30 cellular contexts compared by ENCODE assay signal in genomic region chr6:89406157-89406556, GRCh38. TPM values are rescaled to one million over a fixed set of nuclear protein-coding genes. Genes with fewer than 3 reads are reported as not detected.
DNase-seq lines count a peak whose midpoint lies in the region; ATAC-seq and TF ChIP-seq lines count a peak whose summit lies in the region.
"Had no signal": no experiment of that assay in that cellular context is flagged by ENCODE, and none has a peak within 500 bp of the region (broad histone marks: within the 10 kb centered on the region; RNA-seq: fewer than 3 reads in every experiment).

No MANE protein-coding gene starts in this region.

- no peak for TF ChIP-seq CTCF in WTC11 (IDR thresholded peaks at IDR 0.05)
- no peak for TF ChIP-seq CTCF in neutrophil (IDR thresholded peaks at IDR 0.05)

- no peak overlapping the region for H3K4me3 ChIP-seq in CD4-positive, CD25-positive, alpha-beta regulatory T cell (ENCODE audit: low read depth, low read length)
- H3K4me3 ChIP-seq in neutrophil (ENCODE audit: low read depth in 1 of 2, low read length in 1 of 2), result peak overlapping the region; percentile 28 to 46
- H3K4me3 ChIP-seq: breast epithelium, colonic mucosa, heart left ventricle, uterus had no signal

- CTCF ChIA-PET in WTC11 (lab: Charles Lee), result interaction anchor here (1.0 to 3.1 kb wide), 4 partner anchors 31 to 204 kb away, joined by 3 to 11 read pairs (median 6); no protein-coding TSS in a partner anchor

- in situ Hi-C loops in KBM-7 (cut with MboI; ENCODE audit: low pct_unique_long_range_greater_than_20kb, low sequenced_read_pairs), result no loop called here

- peaks cover 12% of the 10 kb centered on the region for H3K27me3 ChIP-seq in CD4-positive, CD25-positive, alpha-beta regulatory T cell (ENCODE audit: control insufficient read depth, insufficient read depth, low read length)
- no peaks in the 10 kb centered on the region for H3K27me3 ChIP-seq in neutrophil
- H3K27me3 ChIP-seq: breast epithelium, colonic mucosa, heart left ventricle, uterus had no signal

- no peak overlapping the region for H3K4me3 Mint-ChIP-seq in CD4-positive, CD25-positive, alpha-beta regulatory T cell
- no peak overlapping the region for H3K4me3 Mint-ChIP-seq in WTC11
- no peak overlapping the region for H3K4me3 Mint-ChIP-seq in activated naive CD8-positive, alpha-beta T cell treated with anti-CD3 and anti-CD28 coated beads, Interleukin-2, amount 50 U/mL, for 24 hours
- H3K4me3 Mint-ChIP-seq: activated CD4-positive, alpha-beta T cell treated with anti-CD3 and anti-CD28 coated beads, Interleukin-2, amount 10 ng/mL, durations not matched to agents 7 days and 5 days; activated CD8-positive, alpha-beta memory T cell treated with anti-CD3 and anti-CD28 coated beads, Interleukin-2, amount 10 ng/mL, durations not matched to agents 7 days and 5 days; memory B cell had no signal

- peaks cover 4 to 9% (median 7%) of the 10 kb centered on the region in 4 donors for H3K4me1 Mint-ChIP-seq in CD4-positive, CD25-positive, alpha-beta regulatory T cell
- H3K4me1 Mint-ChIP-seq in WTC11, result peaks cover 62% of the 10 kb centered on the region
- peaks cover 13% of the 10 kb centered on the region for H3K4me1 Mint-ChIP-seq in activated naive CD8-positive, alpha-beta T cell treated with anti-CD3 and anti-CD28 coated beads, Interleukin-2, amount 50 U/mL, for 24 hours

- no peaks in the 10 kb centered on the region for H3K9me3 Mint-ChIP-seq in CD4-positive, CD25-positive, alpha-beta regulatory T cell
- no peaks in the 10 kb centered on the region for H3K9me3 Mint-ChIP-seq in WTC11
- no peaks in the 10 kb centered on the region for H3K9me3 Mint-ChIP-seq in activated naive CD8-positive, alpha-beta T cell treated with anti-CD3 and anti-CD28 coated beads, Interleukin-2, amount 50 U/mL, for 24 hours
- H3K9me3 Mint-ChIP-seq: activated CD4-positive, alpha-beta T cell treated with anti-CD3 and anti-CD28 coated beads, Interleukin-2, amount 10 ng/mL, durations not matched to agents 7 days and 5 days; H9; IgD-negative memory B cell; memory B cell had no signal

- H3K9me3 ChIP-seq in CD4-positive, CD25-positive, alpha-beta regulatory T cell (ENCODE audit: control insufficient read depth in 2 of 2, low read length in 2 of 2), result no peaks in the 10 kb centered on the region
- H3K9me3 ChIP-seq in neutrophil, result no peaks in the 10 kb centered on the region
- H3K9me3 ChIP-seq: breast epithelium, colonic mucosa, heart left ventricle, uterus had no signal

- no peak for ATAC-seq in CD4-positive, CD25-positive, alpha-beta regulatory T cell (ENCODE audit: low read depth in 2 of 2)
- peak; percentile 12; the same call in 1 of the 2 replicates for ATAC-seq in WTC11
- no peak for ATAC-seq in activated naive CD8-positive, alpha-beta T cell treated with anti-CD3 and anti-CD28 coated beads, Interleukin-2, amount 50 U/mL, for 24 hours
- ATAC-seq: activated CD8-positive, alpha-beta memory T cell treated with anti-CD3 and anti-CD28 coated beads, Interleukin-2, amount 10 ng/mL, durations not matched to agents 7 days and 5 days; PC-3 had no signal

- peaks cover 30% of the 10 kb centered on the region for H3K27me3 Mint-ChIP-seq in CD4-positive, CD25-positive, alpha-beta regulatory T cell
- H3K27me3 Mint-ChIP-seq in WTC11 (ENCODE audit: low read depth), result peaks cover 11% of the 10 kb centered on the region
- H3K27me3 Mint-ChIP-seq in activated naive CD8-positive, alpha-beta T cell treated with anti-CD3 and anti-CD28 coated beads, Interleukin-2, amount 50 U/mL, for 24 hours, result no peaks in the 10 kb centered on the region

- POLR2A ChIA-PET in WTC11 (lab: Charles Lee), result no interaction called here

- DNase-seq in CD4-positive, CD25-positive, alpha-beta regulatory T cell, result no peak
- DNase-seq in KBM-7 (peak; percentile 27), WTC11 (ENCODE audit: low spot score) (no peak), inferior parietal cortex (ENCODE audit: extremely low spot score) (no peak), anterior cingulate cortex (lab: John Stamatoyannopoulos, UW) (no peak), activated gamma-delta T cell treated with Interleukin-2 at 50 U/mL for 16 hours (no peak)
- no peak for DNase-seq in activated naive CD8-positive, alpha-beta T cell treated with anti-CD3 and anti-CD28 coated beads, Interleukin-2, amount 50 U/mL, for 24 hours
- DNase-seq: activated CD4-positive, alpha-beta T cell treated with anti-CD3 and anti-CD28 coated beads, Interleukin-2, amount 10 ng/mL, durations not matched to agents 7 days and 5 days; activated CD8-positive, alpha-beta memory T cell treated with anti-CD3 and anti-CD28 coated beads, Interleukin-2, amount 10 ng/mL, durations not matched to agents 7 days and 5 days; activated naive CD4-positive, alpha-beta T cell treated with Interleukin-2 at 50 U/mL for 16 hours; activated T-cell treated with anti-CD3 and anti-CD28 coated beads, Interleukin-2, amount 50 U/mL, for 48 hours; amniotic stem cell; colonic mucosa; effector CD8-positive, alpha-beta T cell; H9; heart left ventricle; NCI-H1417; NCI-H2081; NCI-H345; PC-3; Right ventricle myocardium superior; stimulated activated CD4-positive, alpha-beta T cell treated with anti-CD3 and anti-CD28 coated beads, Interleukin-15, amount 100 ng/mL, for 24 hours; stimulated activated naive CD4-positive, alpha-beta T cell treated with Interleukin-2 at 50 U/mL for 16 hours; uterus had no signal

- H3K4me1 ChIP-seq in CD4-positive, CD25-positive, alpha-beta regulatory T cell (ENCODE audit: control insufficient read depth, insufficient read depth, low read length, poor library complexity, severe bottlenecking), result peaks cover 6% of the 10 kb centered on the region
- H3K4me1 ChIP-seq in neutrophil (ENCODE audit: control insufficient read depth in 1 of 2, insufficient read depth in 1 of 2, low read depth in 1 of 2, low read length in 1 of 2), result peaks cover 91 to 95% of the 10 kb centered on the region in 2 experiments
- H3K4me1 ChIP-seq: breast epithelium, colonic mucosa, uterus had no signal

- H3K36me3 Mint-ChIP-seq in CD4-positive, CD25-positive, alpha-beta regulatory T cell, result no peaks in the 10 kb centered on the region
- no peaks in the 10 kb centered on the region for H3K36me3 Mint-ChIP-seq in WTC11
- H3K36me3 Mint-ChIP-seq in activated naive CD8-positive, alpha-beta T cell treated with anti-CD3 and anti-CD28 coated beads, Interleukin-2, amount 50 U/mL, for 24 hours (ENCODE audit: low read depth), result no peaks in the 10 kb centered on the region
- H3K36me3 Mint-ChIP-seq: activated CD8-positive, alpha-beta memory T cell treated with anti-CD3 and anti-CD28 coated beads, Interleukin-2, amount 10 ng/mL, durations not matched to agents 7 days and 5 days; IgD-negative memory B cell; memory B cell had no signal

- H3K36me3 ChIP-seq in CD4-positive, CD25-positive, alpha-beta regulatory T cell (ENCODE audit: control insufficient read depth, insufficient read depth, low read length), result no peaks in the 10 kb centered on the region
- no peaks in the 10 kb centered on the region for H3K36me3 ChIP-seq in neutrophil
- H3K36me3 ChIP-seq: breast epithelium, colonic mucosa, heart left ventricle, uterus had no signal

- H3K27ac Mint-ChIP-seq in CD4-positive, CD25-positive, alpha-beta regulatory T cell, result peak overlapping the region in 2 of 3 donors; percentile 60 to 61
- H3K27ac Mint-ChIP-seq in WTC11, result no peak overlapping the region
- H3K27ac Mint-ChIP-seq in activated naive CD8-positive, alpha-beta T cell treated with anti-CD3 and anti-CD28 coated beads, Interleukin-2, amount 50 U/mL, for 24 hours, result no peak overlapping the region
- H3K27ac Mint-ChIP-seq: activated CD4-positive, alpha-beta T cell treated with anti-CD3 and anti-CD28 coated beads, Interleukin-2, amount 10 ng/mL, durations not matched to agents 7 days and 5 days; activated CD8-positive, alpha-beta memory T cell treated with anti-CD3 and anti-CD28 coated beads, Interleukin-2, amount 10 ng/mL, durations not matched to agents 7 days and 5 days; memory B cell had no signal

- H3K27ac ChIP-seq in CD4-positive, CD25-positive, alpha-beta regulatory T cell (ENCODE audit: insufficient read depth, low read length, poor library complexity, severe bottlenecking), result no peak overlapping the region
- H3K27ac ChIP-seq in neutrophil, result peak overlapping the region; percentile 87
- H3K27ac ChIP-seq: breast epithelium, C4-2B, colonic mucosa, uterus had no signal

TF ChIP-seq in WTC11, 78 proteins besides CTCF, POLR2A, EP300 and RAD21 (continues in another document):
- no peak for TF ChIP-seq RELA (CRISPR knock-in tag; IDR thresholded peaks at IDR 0.05; ENCODE audit: borderline replicate concordance)
- TF ChIP-seq ZBTB43 (CRISPR knock-in tag; IDR thresholded peaks at IDR 0.05), result no peak
- TF ChIP-seq, protein P1, sequence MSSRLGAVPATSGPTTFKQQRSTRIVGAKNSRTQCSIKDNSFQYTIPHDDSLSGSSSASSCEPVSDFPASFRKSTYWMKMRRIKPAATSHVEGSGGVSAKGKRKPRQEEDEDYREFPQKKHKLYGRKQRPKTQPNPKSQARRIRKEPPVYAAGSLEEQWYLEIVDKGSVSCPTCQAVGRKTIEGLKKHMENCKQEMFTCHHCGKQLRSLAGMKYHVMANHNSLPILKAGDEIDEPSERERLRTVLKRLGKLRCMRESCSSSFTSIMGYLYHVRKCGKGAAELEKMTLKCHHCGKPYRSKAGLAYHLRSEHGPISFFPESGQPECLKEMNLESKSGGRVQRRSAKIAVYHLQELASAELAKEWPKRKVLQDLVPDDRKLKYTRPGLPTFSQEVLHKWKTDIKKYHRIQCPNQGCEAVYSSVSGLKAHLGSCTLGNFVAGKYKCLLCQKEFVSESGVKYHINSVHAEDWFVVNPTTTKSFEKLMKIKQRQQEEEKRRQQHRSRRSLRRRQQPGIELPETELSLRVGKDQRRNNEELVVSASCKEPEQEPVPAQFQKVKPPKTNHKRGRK (CRISPR knock-in tag; IDR thresholded peaks at IDR 0.05; ENCODE audit: borderline replicate concordance), result no peak
- no peak for TF ChIP-seq ZNF671 (CRISPR knock-in tag; IDR thresholded peaks at IDR 0.05)

RNA-seq across cellular contexts. Expression of gene RRAGD, which starts 5.9 kb away (rescaled TPM):
- 1.7 TPM for total RNA-seq in CD4-positive, CD25-positive, alpha-beta regulatory T cell
- under 1 TPM; 0.17 to 0.99 (median 0.62) TPM for polyA plus RNA-seq in CD4-positive, CD25-positive, alpha-beta regulatory T cell
- 14.1 to 25.4 TPM (median 18.0 TPM) in 3 replicates for total RNA-seq in WTC11 (2021)
- polyA plus RNA-seq: AG04450 had no signal

RNA-seq across cellular contexts. Expression of gene ANKRD6, which starts 26.8 kb away (rescaled TPM):
- total RNA-seq in CD4-positive, CD25-positive, alpha-beta regulatory T cell, result 6.0 TPM
- polyA plus RNA-seq in CD4-positive, CD25-positive, alpha-beta regulatory T cell, result 1 to 10 TPM in 3 of 4 donors, under 1 TPM in 1; 0.54 to 2.1 (median 1.2) TPM
- 10.9 to 13.9 TPM (median 12.6 TPM) in 3 replicates for total RNA-seq in WTC11 (2021)

RNA-seq across cellular contexts. Expression of gene UBE2J1, which starts 53.6 kb away (rescaled TPM):
- total RNA-seq in CD4-positive, CD25-positive, alpha-beta regulatory T cell, result 30.0 TPM
- polyA plus RNA-seq in CD4-positive, CD25-positive, alpha-beta regulatory T cell, result 10 to 100 TPM; 33.8 to 50.6 (median 35.1) TPM
- total RNA-seq in WTC11 (2021), result 9.9 to 12.3 TPM (median 9.9 TPM) in 3 replicates

Comparison
In these comparisons a context has a peak if more than half of its experiments do, and no peak if none do; other contexts are left out.
1. H3K27ac Mint-ChIP-seq: peak in CD4-positive, CD25-positive, alpha-beta regulatory T cell (2 of 3); none in WTC11 (single experiment) and activated naive CD8-positive, alpha-beta T cell treated with anti-CD3 and anti-CD28 coated beads, Interleukin-2, amount 50 U/mL, for 24 hours (single experiment).